Comparison of ENCODE assay signal across 14 cellular contexts in the genomic region with DNA sequence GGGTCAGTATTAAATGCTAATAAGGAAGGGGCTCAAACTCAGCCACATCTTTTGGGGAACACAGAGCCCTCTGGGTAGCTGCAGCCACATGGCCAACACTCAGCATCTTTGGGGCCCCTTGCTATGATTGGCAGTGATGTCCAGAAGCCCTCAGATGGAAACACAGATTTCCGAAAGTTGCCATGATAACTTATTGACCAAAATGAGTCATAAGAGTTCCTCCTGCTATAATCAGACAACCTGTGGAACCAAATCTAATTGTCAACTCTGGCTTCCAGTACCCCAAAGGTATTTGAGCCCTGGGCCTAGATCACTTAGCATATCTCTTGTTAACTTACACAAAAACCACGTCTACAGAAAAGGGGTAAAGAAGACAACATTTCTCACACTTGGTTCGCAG.
A peak's percentile ranks its signal among the peaks of the same experiment; 100 is the strongest.
DNase-seq lines count a peak whose midpoint lies in the region; ATAC-seq and TF ChIP-seq lines count a peak whose summit lies in the region.
"Had no signal": no experiment of that assay in that cellular context is flagged by ENCODE, and none has a peak within 500 bp of the region (broad histone marks: within the 10 kb centered on the region; RNA-seq: fewer than 3 reads in every experiment).

No MANE protein-coding gene starts in this region.

- ATAC-seq in GM19395 (IDR thresholded peaks at IDR 0.05; ENCODE audit: unreplicated experiment): peak; percentile 45
- peak; percentile 27 for ATAC-seq in HG02763 (IDR thresholded peaks at IDR 0.05; ENCODE audit: unreplicated experiment)
- ATAC-seq in HG03457 (IDR thresholded peaks at IDR 0.05; ENCODE audit: unreplicated experiment): peak; percentile 44

- TF ChIP-seq POLR2A in vagina (IDR thresholded peaks at IDR 0.05): no peak

- H3K4me3 ChIP-seq in GM06990 (replicated peaks; ENCODE audit: low read depth, low read length) (no peak overlapping the region; the same call in 1 of the 2 replicates), vagina (no peak overlapping the region)

- DNase-seq in GM06990 (ENCODE audit: extremely low read depth, insufficient read length) (peak; percentile 39), vagina (ENCODE audit: extremely low spot score in 2 of 2) (no peak), DMS79 (lab: John Stamatoyannopoulos, UW) (no peak), Ammon's horn (ENCODE audit: low spot score) (no peak), DMS153 (lab: John Stamatoyannopoulos, UW) (no peak)
- DNase-seq: activated CD4-positive, alpha-beta T cell treated with anti-CD3 and anti-CD28 coated beads for 48 hours; mesendoderm; NCI-H1436; posterior cingulate gyrus; stimulated activated CD4-positive, alpha-beta T cell treated with anti-CD3 and anti-CD28 coated beads, Interleukin-4, amount 100 ng/mL, for 24 hours had no signal

- TF ChIP-seq CTCF in GM06990 (IDR thresholded peaks at IDR 0.05; ENCODE audit: insufficient read depth, low read length, poor library complexity, severe bottlenecking) (no peak), vagina (IDR thresholded peaks at IDR 0.05) (no peak)

- H3K36me3 ChIP-seq in GM06990 (ENCODE audit: control insufficient read depth, insufficient read depth, low read length) (no peaks in the 10 kb centered on the region), vagina (no peaks in the 10 kb centered on the region)

- intact Hi-C loops in vagina (cut with DNase I): no loop called here

- no peak overlapping the region for H3K27ac ChIP-seq in vagina
- H3K27ac ChIP-seq: epithelial cell of prostate had no signal

- H3K27me3 ChIP-seq in GM06990 (replicated peaks; ENCODE audit: control insufficient read depth, insufficient read depth, low read length): no peaks in the 10 kb centered on the region
- no peaks in the 10 kb centered on the region for H3K27me3 ChIP-seq in vagina

- H3K4me1 ChIP-seq in vagina: no peaks in the 10 kb centered on the region

- no peaks in the 10 kb centered on the region for H3K9me3 ChIP-seq in vagina
